31 cellular contexts compared by ENCODE assay signal in genomic region chr9:11025775-11026174, GRCh38.
"Had no signal": no experiment of that assay in that cellular context is flagged by ENCODE, and none has a peak within 500 bp of the region (broad histone marks: within the 10 kb centered on the region; RNA-seq: fewer than 3 reads in every experiment).

No MANE protein-coding gene starts in this region.

- DNase-seq: natural killer cell; occipital lobe; ovary; posterior cingulate gyrus; psoas muscle; right cardiac atrium; spleen; stimulated activated CD4-positive, alpha-beta T cell treated with anti-CD3 and anti-CD28 coated beads, Interleukin-12 subunit alpha, Interleukin-12 subunit beta, amount 100 ng/mL, for 4 hours; stimulated activated CD4-positive, alpha-beta T cell treated with anti-CD3 and anti-CD28 coated beads, Interleukin-1b, Interleukin-23, amount 100 ng/mL, for 48 hours; stimulated activated CD4-positive, alpha-beta T cell treated with anti-CD3 and anti-CD28 coated beads, Interleukin-4, amount 100 ng/mL, for 1 hour; stimulated activated CD4-positive, alpha-beta T cell treated with anti-CD3 and anti-CD28 coated beads, Interleukin-4, amount 100 ng/mL, for 4 hours; stimulated activated CD8-positive, alpha-beta memory T cell treated with anti-CD3 and anti-CD28 coated beads, Interleukin-4, amount 100 ng/mL, for 48 hours; stimulated activated naive CD4-positive, alpha-beta T cell; stimulated activated naive CD8-positive, alpha-beta T cell treated with anti-CD3 and anti-CD28 coated beads, Interleukin-15, amount 100 ng/mL, for 72 hours; stimulated activated naive CD8-positive, alpha-beta T cell treated with anti-CD3 and anti-CD28 coated beads, Interleukin-15, Interleukin-2, amounts not matched to agents 100 U/mL and 50 U/mL, for 24 hours; substantia nigra; testis; tibial artery; transverse colon; upper lobe of right lung; uterus had no signal

- H3K4me1 Mint-ChIP-seq: natural killer cell; nephron; neural progenitor cell; stimulated activated memory B cell treated with anti-CD40 and anti-IgM and Interleukin-4, amounts not matched to agents 10 μg/mL and 1 μg/mL and 100 μg/mL, for 72 hours; stimulated activated naive CD8-positive, alpha-beta T cell treated with anti-CD3 and anti-CD28 coated beads, Interleukin-15, amount 100 ng/mL, for 72 hours had no signal

- H3K36me3 Mint-ChIP-seq: neural progenitor cell; stimulated activated memory B cell treated with anti-CD40 and anti-IgM and Interleukin-4, amounts not matched to agents 10 μg/mL and 1 μg/mL and 100 μg/mL, for 72 hours; type B pancreatic cell had no signal

- H3K27ac ChIP-seq: neural progenitor cell, ovary, parathyroid adenoma, psoas muscle, skin epidermis, spleen, suprapubic skin, testis, tibial artery, transverse colon, upper lobe of right lung, uterus had no signal

- H3K9me3 ChIP-seq: ovary, psoas muscle, suprapubic skin, testis, tibial artery, upper lobe of right lung, uterus had no signal

- H3K4me3 ChIP-seq: neural progenitor cell, ovary, psoas muscle, skin epidermis, smooth muscle cell, spleen, suprapubic skin, testis, tibial artery, transverse colon, upper lobe of right lung, uterus had no signal

- H3K4me1 ChIP-seq: neural progenitor cell, parathyroid adenoma, psoas muscle, spleen, suprapubic skin, testis, tibial artery, transverse colon, upper lobe of right lung, uterus had no signal

- H3K9me3 Mint-ChIP-seq: neural progenitor cell, type B pancreatic cell had no signal

- H3K9ac ChIP-seq: neural progenitor cell, parathyroid adenoma had no signal

- H2AFZ ChIP-seq: parathyroid adenoma had no signal

- H3K4me2 ChIP-seq: neural progenitor cell, smooth muscle cell had no signal

- H3K36me3 ChIP-seq: neural progenitor cell, ovary, spleen, suprapubic skin, tibial artery, transverse colon, upper lobe of right lung, uterus had no signal

- H3K79me2 ChIP-seq: parathyroid adenoma had no signal

- ATAC-seq: natural killer cell; psoas muscle; right cardiac atrium; sciatic nerve; stimulated activated memory B cell treated with anti-CD40 and anti-IgM and Interleukin-4, amounts not matched to agents 10 μg/mL and 1 μg/mL and 100 μg/mL, for 72 hours; stimulated activated naive CD8-positive, alpha-beta T cell treated with anti-CD3 and anti-CD28 coated beads, Interleukin-15, amount 100 ng/mL, for 72 hours; stimulated activated naive CD8-positive, alpha-beta T cell treated with anti-CD3 and anti-CD28 coated beads, Interleukin-15, Interleukin-2, amounts not matched to agents 100 U/mL and 50 U/mL, for 24 hours; upper lobe of right lung had no signal

- H3K27me3 Mint-ChIP-seq: progenitor cell of endocrine pancreas; stimulated activated memory B cell treated with anti-CD40 and anti-IgM and Interleukin-4, amounts not matched to agents 10 μg/mL and 1 μg/mL and 100 μg/mL, for 72 hours; stimulated activated naive CD8-positive, alpha-beta T cell treated with anti-CD3 and anti-CD28 coated beads, Interleukin-15, amount 100 ng/mL, for 72 hours; type B pancreatic cell had no signal

- H3K4me3 Mint-ChIP-seq: natural killer cell; nephron; neural progenitor cell; stimulated activated memory B cell treated with anti-CD40 and anti-IgM and Interleukin-4, amounts not matched to agents 10 μg/mL and 1 μg/mL and 100 μg/mL, for 72 hours; stimulated activated naive CD8-positive, alpha-beta T cell treated with anti-CD3 and anti-CD28 coated beads, Interleukin-15, amount 100 ng/mL, for 72 hours; type B pancreatic cell had no signal

- H3K27me3 ChIP-seq: neural progenitor cell, ovary, spleen, suprapubic skin, testis, tibial artery, transverse colon, upper lobe of right lung, uterus had no signal

- H3K27ac Mint-ChIP-seq: natural killer cell; nephron; neural progenitor cell; progenitor cell of endocrine pancreas; stimulated activated memory B cell treated with anti-CD40 and anti-IgM and Interleukin-4, amounts not matched to agents 10 μg/mL and 1 μg/mL and 100 μg/mL, for 72 hours; stimulated activated naive CD8-positive, alpha-beta T cell treated with anti-CD3 and anti-CD28 coated beads, Interleukin-15, amount 100 ng/mL, for 72 hours; type B pancreatic cell had no signal
